ENCODE assay signal across 8 cellular contexts in the genomic region with DNA sequence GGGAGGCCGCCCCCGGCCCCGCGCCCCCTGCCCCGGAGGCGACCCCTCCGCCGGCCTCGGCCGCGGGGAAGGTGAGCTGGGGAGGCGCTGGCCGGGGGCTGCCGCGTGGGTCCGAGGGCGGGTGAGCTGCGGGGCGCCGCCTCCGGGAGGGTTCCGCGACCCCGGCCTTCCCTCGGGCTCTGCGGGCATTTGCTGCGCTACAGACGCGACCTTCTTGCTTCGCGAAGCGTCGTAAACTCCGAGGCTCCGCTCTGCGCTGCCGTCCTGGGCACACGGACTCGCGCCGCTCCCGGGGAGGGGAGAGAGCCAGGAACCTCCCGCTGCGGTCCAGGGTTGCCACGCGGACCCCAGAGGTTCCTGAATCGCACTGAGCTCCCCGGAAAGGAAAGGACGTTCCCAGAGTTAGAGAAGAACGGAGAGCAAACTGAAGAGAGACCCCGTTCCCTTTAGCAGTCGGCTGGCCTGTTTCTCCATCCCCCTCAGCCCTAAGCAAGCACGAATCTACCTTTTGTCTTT. TPM values are rescaled to one million over a fixed set of nuclear protein-coding genes. Genes with fewer than 3 reads are reported as not detected.
DNase-seq lines count a peak whose midpoint lies in the region; ATAC-seq and TF ChIP-seq lines count a peak whose summit lies in the region.

No MANE protein-coding gene starts in this region.

- CTCF ChIA-PET in IMR-90 (lab: Yijun Ruan, JAX): interaction anchor here (1.5 kb wide), 1 partner anchor 188 kb away, joined by 6 read pairs; no protein-coding TSS in a partner anchor

- peak overlapping the region; percentile 55; the same call in 1 of the 2 replicates for H4K91ac ChIP-seq in IMR-90 (ENCODE audit: insufficient read depth, low read depth, low read length)

- peak overlapping the region; percentile 37; the same call in 1 of the 2 replicates for H3K18ac ChIP-seq in IMR-90 (ENCODE audit: low read depth, low read length)

- peak overlapping the region; percentile 39 to 92 (median 90) for H3K27ac Mint-ChIP-seq in brain

- POLR2A ChIA-PET in IMR-90 (lab: Charles Lee; ENCODE audit: unreplicated experiment): no interaction called here

- H2AK9ac ChIP-seq in IMR-90 (replicated peaks; ENCODE audit: low read depth, low read length, poor library complexity): peak overlapping the region; percentile 13

- H3K36me3 Mint-ChIP-seq in brain: peaks cover 21% of the 10 kb centered on the region

- DNase-seq in BE2C (no peak), IMR-90 (no peak), right lobe of liver (peak in 1 of 3 donors; percentile 55), transverse colon (no peak), NCI-H524 (lab: John Stamatoyannopoulos, UW) (no peak)

- H3K56ac ChIP-seq in IMR-90 (ENCODE audit: extremely low read depth, insufficient read depth, low read length): no peak overlapping the region

- H3K4ac ChIP-seq in IMR-90 (ENCODE audit: low read depth, low read length): peak overlapping the region; percentile 57

- peaks cover 9% of the 10 kb centered on the region for H3K9me1 ChIP-seq in IMR-90 (ENCODE audit: insufficient read depth, low read length)

- H3K4me3 ChIP-seq in BE2C (ENCODE audit: low read depth, low read length): peak overlapping the region; percentile 99
- peak overlapping the region; percentile 98 for H3K4me3 ChIP-seq in IMR-90 (ENCODE audit: insufficient read depth, low read depth, low read length)
- peak overlapping the region; percentile 84 to 89 (median 87) for H3K4me3 ChIP-seq in right lobe of liver
- peak overlapping the region; percentile 87 to 100 (median 99) for H3K4me3 ChIP-seq in transverse colon

- peak overlapping the region; percentile 89 for H3K27ac ChIP-seq in IMR-90 (ENCODE audit: insufficient read depth, low read length)
- H3K27ac ChIP-seq in right lobe of liver: peak overlapping the region in 1 of 3 donors; percentile 48
- peak overlapping the region; percentile 77 to 85 (median 80) for H3K27ac ChIP-seq in transverse colon

- no peak for TF ChIP-seq POLR2A in IMR-90 (IDR thresholded peaks at IDR 0.05; ENCODE audit: low read depth, low read length)
- TF ChIP-seq POLR2A in right lobe of liver (IDR thresholded peaks at IDR 0.05): no peak
- no peak for TF ChIP-seq POLR2A in transverse colon (IDR thresholded peaks at IDR 0.05)

- H3K23ac ChIP-seq in IMR-90 (ENCODE audit: low read depth, low read length): peak overlapping the region; percentile 62; the same call in 1 of the 2 replicates

- no TSS peak for BruUV-seq in IMR-90 (replicated peaks; lab: Mats Ljungman, UMichigan)

- H3K4me1 Mint-ChIP-seq in brain: peaks cover 35% of the 10 kb centered on the region

- peaks cover 27% of the 10 kb centered on the region for H3K36me3 ChIP-seq in BE2C
- peaks cover 17% of the 10 kb centered on the region for H3K36me3 ChIP-seq in IMR-90 (ENCODE audit: control insufficient read depth, insufficient read depth, low read length)
- peaks cover 0 to 8% (median 4%) of the 10 kb centered on the region in 4 donors for H3K36me3 ChIP-seq in right lobe of liver
- no peaks in the 10 kb centered on the region for H3K36me3 ChIP-seq in transverse colon

- WGBS in IMR-90 (ENCODE audit: extremely low coverage in 2 of 2, insufficient read length in 1 of 2), 2 experiments: 0% methylated on average over 29 of the region's 53 CpGs; no CpG with 5 or more reads in 1 of the 2 experiments
- 2% methylated on average over 5 of the region's 53 CpGs for WGBS in right lobe of liver (ENCODE audit: insufficient coverage, low coverage, low lambda C conversion rate, missing lambda C conversion rate)
- WGBS in transverse colon (ENCODE audit: low coverage in 1 of 2), 2 donors: 0% methylated on average over 2 to 34 of the region's 53 CpGs

- in situ Hi-C loops in IMR-90 (cut with MboI; ENCODE audit: low sequenced_read_pairs) (loop anchor here (25.0 kb wide), 1 partner anchor 428 kb away; no protein-coding TSS in a partner anchor), transverse colon (cut with MboI; ENCODE audit: low pct_ligation_motif_present in 1 of 4, low pct_unique_long_range_greater_than_20kb in 1 of 4, low sequenced_read_pairs in 3 of 4) (loop anchor here in 2 of 4 donors (5.0 to 25.0 kb wide), 2 partner anchors 128 to 197 kb away; partner anchors contain the start of genes SUMO3 (in 1 of the 2) and UBE2G2 (in 1 of the 2))

- peak overlapping the region; percentile 56 for H2BK5ac ChIP-seq in IMR-90 (ENCODE audit: low read depth, low read length, poor library complexity, severe bottlenecking)

- H2BK15ac ChIP-seq in IMR-90 (ENCODE audit: low read depth, low read length): no peak overlapping the region

- no peaks in the 10 kb centered on the region for H3K9me3 Mint-ChIP-seq in brain

- peaks cover 31 to 61% of the 10 kb centered on the region in 2 experiments for H3K79me1 ChIP-seq in IMR-90 (ENCODE audit: low read depth in 1 of 2, low read length in 2 of 2)

- H2AFZ ChIP-seq in IMR-90 (replicated peaks; ENCODE audit: low read length, poor library complexity): peak overlapping the region; percentile 100

- TF ChIP-seq CTCF in BE2C (IDR thresholded peaks at IDR 0.05; ENCODE audit: low read depth, low read length) (no peak), IMR-90 (conservative IDR thresholded peaks at IDR 0.05; ENCODE audit: low read depth, low read length) (no peak), brain (conservative IDR thresholded peaks at IDR 0.05) (no peak), right lobe of liver (IDR thresholded peaks at IDR 0.05) (no peak), transverse colon (IDR thresholded peaks at IDR 0.05) (no peak)

- no peak for TF ChIP-seq EP300 in transverse colon (IDR thresholded peaks at IDR 0.05; ENCODE audit: low read depth)

- H3K4me1 ChIP-seq in BE2C (no peaks in the 10 kb centered on the region; the same call in 1 of the 2 replicates), IMR-90 (ENCODE audit: control insufficient read depth, insufficient read depth, low read length) (peaks cover 7% of the 10 kb centered on the region; the same call in 1 of the 2 replicates), right lobe of liver (peaks cover 0 to 22% (median 10%) of the 10 kb centered on the region in 4 donors), transverse colon (peaks cover 14 to 33% (median 22%) of the 10 kb centered on the region in 4 donors)

- H3K9me3 ChIP-seq in BE2C (no peaks in the 10 kb centered on the region), IMR-90 (ENCODE audit: control insufficient read depth, insufficient read depth, low read length) (no peaks in the 10 kb centered on the region; the same call in 1 of the 2 replicates), right lobe of liver (no peaks in the 10 kb centered on the region), transverse colon (no peaks in the 10 kb centered on the region)

- peak overlapping the region; percentile 39 to 61; a peak in 3 of 4 replicates for H4K8ac ChIP-seq in IMR-90 (ENCODE audit: low read depth in 2 of 2, low read length in 2 of 2)

- peak overlapping the region; percentile 99 for H3K9ac ChIP-seq in IMR-90 (ENCODE audit: low read depth, low read length)

- peak overlapping the region; percentile 70; the same call in 1 of the 2 replicates for H2AK5ac ChIP-seq in IMR-90 (ENCODE audit: low read depth, low read length)

- peaks cover 14% of the 10 kb centered on the region for H3K27me3 Mint-ChIP-seq in brain

- peak overlapping the region; percentile 100 for H3K4me2 ChIP-seq in IMR-90 (ENCODE audit: low read depth, low read length)

- intact Hi-C loops in IMR-90 (cut with micrococcal nuclease) (loop anchor here (5.0 kb wide), 1 partner anchor 337 kb away; no protein-coding TSS in a partner anchor), right lobe of liver (cut with DNase I) (no loop called here), transverse colon (cut with DNase I; ENCODE audit: low total_unique reads) (no loop called here)

- H2BK120ac ChIP-seq in IMR-90 (ENCODE audit: low read depth, low read length): peak overlapping the region; percentile 4; the same call in 1 of the 2 replicates

- dilution Hi-C loops in IMR-90 (cut with HindIII; ENCODE audit: low sequenced_read_pairs, unreplicated experiment): no loop called here

- peaks cover 31% of the 10 kb centered on the region for H4K20me1 ChIP-seq in IMR-90 (ENCODE audit: insufficient read depth, low read length)

- TF ChIP-seq RAD21 in IMR-90 (IDR thresholded peaks at IDR 0.05; ENCODE audit: low read length): no peak

- peak overlapping the region; percentile 41 for H4K5ac ChIP-seq in IMR-90 (ENCODE audit: low read depth, low read length)

- ATAC-seq in GM19452 (IDR thresholded peaks at IDR 0.05; ENCODE audit: unreplicated experiment) (peak; percentile 30), IMR-90 (ENCODE audit: low read depth) (peak; percentile 62), right lobe of liver (peak; percentile 7 to 44 (median 24)), GM18870 (IDR thresholded peaks at IDR 0.05; ENCODE audit: unreplicated experiment) (no peak)

- peak overlapping the region; percentile 85; the same call in 1 of the 2 replicates for H3K14ac ChIP-seq in IMR-90 (replicated peaks; ENCODE audit: low read depth, low read length)

- H3K27me3 ChIP-seq in BE2C (no peaks in the 10 kb centered on the region), IMR-90 (ENCODE audit: control insufficient read depth, insufficient read depth, low read length) (peaks cover under 1% of the 10 kb centered on the region; the same call in 1 of the 2 replicates), right lobe of liver (no peaks in the 10 kb centered on the region), transverse colon (no peaks in the 10 kb centered on the region)

- H3K4me3 Mint-ChIP-seq in brain: peak overlapping the region; percentile 89 to 95 (median 94)

- H2BK20ac ChIP-seq in IMR-90 (ENCODE audit: low read depth, low read length): no peak overlapping the region

TF ChIP-seq in IMR-90, 13 proteins besides CTCF, POLR2A, EP300 and RAD21 (continues in another document):
- TF ChIP-seq CEBPB (IDR thresholded peaks at IDR 0.05; ENCODE audit: low read depth, low read length): no peak
- TF ChIP-seq SMC3 (IDR thresholded peaks at IDR 0.05; ENCODE audit: low read depth, low read length): no peak

RNA-seq across cellular contexts. Expression of gene SLX9, which starts 0.3 kb away (rescaled TPM):
- polyA plus RNA-seq in BE2C (2012; ENCODE audit: insufficient read depth, insufficient read length, low read depth): 105 TPM
- 10.4 and 17.5 TPM in 2 replicates for total RNA-seq in IMR-90 (2012; rRNA removed)
- 21.7 and 27.4 TPM in 2 replicates for polyA plus RNA-seq in IMR-90 (2012; rRNA removed)
- polyA plus RNA-seq in IMR-90 (2012; cell fraction: cytosol; rRNA removed): 29.5 and 45.6 TPM in 2 replicates
- polyA plus RNA-seq in IMR-90 (2012; cell fraction: nucleus; rRNA removed; ENCODE audit: low replicate concordance): 26.6 and 28.5 TPM in 2 replicates
- polyA plus RNA-seq in brain (ENCODE audit: insufficient read depth, low read depth, low replicate concordance): 33.7 TPM
- 10 to 100 TPM; 15.0 to 27.9 (median 17.1) TPM for total RNA-seq in right lobe of liver
- total RNA-seq in transverse colon: 10 to 100 TPM in 3 of 4 donors, 1 to 10 TPM in 1; 8.1 to 46.0 (median 16.6) TPM

RNA-seq across cellular contexts. Expression of gene ITGB2, which starts 19.5 kb away (rescaled TPM):
- not detected for polyA plus RNA-seq in BE2C (2012; ENCODE audit: insufficient read depth, insufficient read length, low read depth)
- total RNA-seq in IMR-90 (2012; rRNA removed): not detected in 2 replicates
- polyA plus RNA-seq in IMR-90 (2012; rRNA removed): 0.14 TPM in 1 of 2 replicates, not detected in the other
- polyA plus RNA-seq in IMR-90 (2012; cell fraction: cytosol; rRNA removed): 0.06 and 0.15 TPM in 2 replicates
- polyA plus RNA-seq in IMR-90 (2012; cell fraction: nucleus; rRNA removed; ENCODE audit: low replicate concordance): 0.07 TPM in 1 of 2 replicates, not detected in the other
- polyA plus RNA-seq in brain (ENCODE audit: insufficient read depth, low read depth, low replicate concordance): 11.3 TPM
- 10 to 100 TPM; 12.9 to 61.8 (median 36.6) TPM for total RNA-seq in right lobe of liver
- 10 to 100 TPM; 14.2 to 32.4 (median 24.9) TPM for total RNA-seq in transverse colon

Comparison
In these comparisons a context has a peak if more than half of its experiments do, and no peak if none do; other contexts are left out.
1. RNA of gene ITGB2, which starts 19.5 kb away (total RNA-seq): 12.9 to 61.8 TPM in right lobe of liver and 14.2 to 32.4 TPM in transverse colon; not detected in IMR-90; every median in the first group is over 10 times any median in the second.
2. Peak in every context shown above with its lines, with median percentiles within 50 percentile points of each other: H3K4me3 ChIP-seq.